8 cellular contexts compared by ENCODE assay signal in the genomic region with DNA sequence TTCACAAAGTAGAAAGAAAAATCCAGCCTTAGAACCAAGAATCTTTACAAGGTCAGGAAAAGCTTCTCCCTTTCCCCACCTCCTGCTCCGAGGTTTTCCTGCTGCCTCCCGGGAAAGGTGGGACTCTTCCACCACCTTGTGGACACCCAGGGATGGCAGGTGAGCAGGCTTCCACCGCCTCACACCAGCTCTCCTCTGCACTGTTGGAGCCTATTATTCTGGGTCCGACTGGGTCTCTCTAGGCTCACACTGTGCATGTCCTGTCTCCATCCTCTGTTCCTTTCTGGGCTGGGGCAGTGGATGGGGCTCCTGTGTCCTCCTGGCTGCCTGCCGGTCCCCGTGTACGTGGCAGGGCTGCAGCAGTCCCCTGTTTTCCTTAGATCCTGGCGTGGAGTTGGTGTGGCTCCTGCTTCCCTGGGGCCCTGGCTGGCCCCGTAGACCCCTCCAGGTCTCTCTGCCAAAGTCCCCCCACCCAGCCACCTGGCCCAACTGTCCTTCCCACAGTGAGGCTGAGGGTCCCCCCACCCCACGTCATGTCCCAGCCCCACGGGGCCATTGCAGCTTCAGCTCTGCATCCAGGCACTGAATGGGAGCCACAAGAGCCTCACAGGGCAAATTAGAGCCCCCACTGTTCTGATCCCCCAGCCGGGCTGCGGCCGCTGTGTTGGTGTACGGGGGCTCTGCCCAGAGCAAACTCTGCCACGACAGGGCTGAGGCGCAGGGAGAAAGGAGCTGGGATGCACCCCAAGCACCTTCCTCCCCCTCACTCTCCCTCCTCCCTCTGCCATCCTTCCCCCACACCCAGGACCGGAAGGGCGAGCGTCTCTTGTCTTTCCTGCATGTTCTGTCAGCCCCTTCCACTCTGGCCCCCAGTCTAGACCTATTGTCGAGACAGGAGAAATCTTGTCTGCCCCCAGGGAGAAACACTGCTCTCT. TPM values are rescaled to one million over a fixed set of nuclear protein-coding genes. Genes with fewer than 3 reads are reported as not detected.
DNase-seq lines count a peak whose midpoint lies in the region; ATAC-seq and TF ChIP-seq lines count a peak whose summit lies in the region.

No MANE protein-coding gene starts in this region.

- no peaks in the 10 kb centered on the region for H3K9me3 Mint-ChIP-seq in activated CD8-positive, alpha-beta memory T cell treated with anti-CD3 and anti-CD28 coated beads, Interleukin-2, amount 10 ng/mL, durations not matched to agents 7 days and 5 days (ENCODE audit: low read depth)

- TF ChIP-seq CTCF in epithelial cell of proximal tubule (conservative IDR thresholded peaks at IDR 0.05; ENCODE audit: low read depth, low read length) (peak; percentile 97), testis (IDR thresholded peaks at IDR 0.05) (peak; percentile 76 to 91 (median 87))

- H3K4me3 Mint-ChIP-seq in activated CD8-positive, alpha-beta memory T cell treated with anti-CD3 and anti-CD28 coated beads, Interleukin-2, amount 10 ng/mL, durations not matched to agents 7 days and 5 days: no peak overlapping the region

- DNase-seq in Ammon's horn (ENCODE audit: low spot score) (peak; percentile 84), H7 (peak; percentile 93), NCI-H526 (lab: John Stamatoyannopoulos, UW) (peak; percentile 56 to 89), epithelial cell of proximal tubule (ENCODE audit: low read depth) (peak; percentile 9), myocyte (ENCODE audit: low read depth) (peak; percentile 77), testis (peak; percentile 81)
- DNase-seq in activated CD8-positive, alpha-beta memory T cell treated with anti-CD3 and anti-CD28 coated beads, Interleukin-2, amount 10 ng/mL, durations not matched to agents 7 days and 5 days: peak; percentile 60

- ATAC-seq in activated CD8-positive, alpha-beta memory T cell treated with anti-CD3 and anti-CD28 coated beads, Interleukin-2, amount 10 ng/mL, durations not matched to agents 7 days and 5 days: peak; percentile 25
- ATAC-seq in GM19023 (IDR thresholded peaks at IDR 0.05; ENCODE audit: unreplicated experiment): no peak

- H3K4me3 ChIP-seq in H7 (ENCODE audit: insufficient read depth, low read depth, low read length): no peak overlapping the region
- no peak overlapping the region for H3K4me3 ChIP-seq in epithelial cell of proximal tubule (ENCODE audit: low read depth, low read length)
- H3K4me3 ChIP-seq in testis: no peak overlapping the region

- H3K27me3 ChIP-seq in H7 (ENCODE audit: control insufficient read depth, insufficient read depth, low read length) (peaks cover 13% of the 10 kb centered on the region), testis (no peaks in the 10 kb centered on the region)

- H3K36me3 Mint-ChIP-seq in activated CD8-positive, alpha-beta memory T cell treated with anti-CD3 and anti-CD28 coated beads, Interleukin-2, amount 10 ng/mL, durations not matched to agents 7 days and 5 days: no peaks in the 10 kb centered on the region

- H3K27ac Mint-ChIP-seq in activated CD8-positive, alpha-beta memory T cell treated with anti-CD3 and anti-CD28 coated beads, Interleukin-2, amount 10 ng/mL, durations not matched to agents 7 days and 5 days: peak overlapping the region; percentile 9

- CTCF ChIA-PET in activated CD8-positive, alpha-beta memory T cell treated with anti-CD3 and anti-CD28 coated beads, Interleukin-2, amount 10 ng/mL, durations not matched to agents 7 days and 5 days (lab: Charles Lee): interaction anchor here (0.6 to 7.8 kb wide), 10 partner anchors 9 to 647 kb away, joined by 3 to 84 read pairs (median 3); a partner anchor contains a TSS

- H3K4me1 Mint-ChIP-seq in activated CD8-positive, alpha-beta memory T cell treated with anti-CD3 and anti-CD28 coated beads, Interleukin-2, amount 10 ng/mL, durations not matched to agents 7 days and 5 days: peaks cover 13% of the 10 kb centered on the region

- WGBS in testis, 2 donors: 51 to 63% methylated on average over 15 to 21 of the region's 21 CpGs

- H3K36me3 ChIP-seq in H7 (replicated peaks; ENCODE audit: control insufficient read depth, insufficient read depth, low read length): no peaks in the 10 kb centered on the region
- H3K36me3 ChIP-seq in testis (ENCODE audit: low read depth, missing control alignments): no peaks in the 10 kb centered on the region

- H3K27me3 Mint-ChIP-seq in activated CD8-positive, alpha-beta memory T cell treated with anti-CD3 and anti-CD28 coated beads, Interleukin-2, amount 10 ng/mL, durations not matched to agents 7 days and 5 days: peaks cover 47% of the 10 kb centered on the region

- peaks cover 19% of the 10 kb centered on the region for H3K4me1 ChIP-seq in testis

- intact Hi-C loops in testis (cut with DNase I; ENCODE audit: low total_unique reads): loop anchor here (10.0 kb wide), 2 partner anchors 290 to 330 kb away; a partner anchor contains a TSS

- no peak for TF ChIP-seq POLR2A in testis (IDR thresholded peaks at IDR 0.05)

- no peaks in the 10 kb centered on the region for H3K9me3 ChIP-seq in testis

- H3K27ac ChIP-seq in testis: no peak overlapping the region

RNA-seq across cellular contexts. Expression of a gene that starts 3.3 kb away (rescaled TPM):
- total RNA-seq in H7 (2014; rRNA removed; shearing (Covaris generic)): 0.90 and 1.0 TPM in 2 replicates
- total RNA-seq in activated CD8-positive, alpha-beta memory T cell treated with anti-CD3 and anti-CD28 coated beads, Interleukin-2, amount 10 ng/mL, durations not matched to agents 7 days and 5 days: under 1 TPM; 0.12 to 0.26 TPM
- total RNA-seq in epithelial cell of proximal tubule: 0.22 and 0.63 TPM in 2 replicates
- 0.70 and 0.94 TPM in 2 replicates for total RNA-seq in myocyte
- polyA plus RNA-seq in myocyte (2012): 3.0 TPM
- total RNA-seq in testis: 1 to 10 TPM; 8.5 to 9.0 TPM
- polyA plus RNA-seq in testis (ENCODE audit: insufficient read depth, low read depth, low replicate concordance): 5.6 TPM

Comparison
In these comparisons a context has a peak if more than half of its experiments do, and no peak if none do; other contexts are left out.
1. DNase-seq: peak in every context shown above with its lines; median percentile 93 in H7; 84 in Ammon's horn; 81 in testis; 77 in myocyte; 72 in NCI-H526; 60 in activated CD8-positive, alpha-beta memory T cell treated with anti-CD3 and anti-CD28 coated beads, Interleukin-2, amount 10 ng/mL, durations not matched to agents 7 days and 5 days; 9 in epithelial cell of proximal tubule.